Comparison of ENCODE assay signal across 24 cellular contexts in genomic region chr17:1217030-1217429, GRCh38. TPM values are rescaled to one million over a fixed set of nuclear protein-coding genes. Genes with fewer than 3 reads are reported as not detected.
DNase-seq lines count a peak whose midpoint lies in the region; ATAC-seq and TF ChIP-seq lines count a peak whose summit lies in the region.
"Had no signal": no experiment of that assay in that cellular context is flagged by ENCODE, and none has a peak within 500 bp of the region (broad histone marks: within the 10 kb centered on the region; RNA-seq: fewer than 3 reads in every experiment).

No MANE protein-coding gene starts in this region.

- no peaks in the 10 kb centered on the region for H3K27me3 ChIP-seq in OCI-LY1 (ENCODE audit: insufficient read depth, low read length)

- no peaks in the 10 kb centered on the region for H3K9me2 ChIP-seq in OCI-LY1 (ENCODE audit: low read depth, low read length)

- H3K27ac Mint-ChIP-seq in glutamatergic neuron (ENCODE audit: unreplicated experiment), result peak overlapping the region; percentile 91
- peak overlapping the region in 2 of 7 donors; percentile 27 to 38 for H3K27ac Mint-ChIP-seq in CD14-positive monocyte

- peaks cover 4% of the 10 kb centered on the region for H3K27me3 Mint-ChIP-seq in glutamatergic neuron (ENCODE audit: unreplicated experiment)
- H3K27me3 Mint-ChIP-seq in CD14-positive monocyte (ENCODE audit: low read depth in 3 of 3), result peaks cover 0 to 2% (median 2%) of the 10 kb centered on the region in 3 donors

- intact Hi-C loops in CD14-positive monocyte (cut with micrococcal nuclease) (no loop called here), left cardiac atrium (cut with DNase I) (no loop called here)

- ATAC-seq in left cardiac atrium, result no peak
- ATAC-seq: HepG2, Panc1 had no signal

- H3F3A ChIP-seq in OCI-LY1 (ENCODE audit: insufficient read depth, low read length), result no peaks in the 10 kb centered on the region

- no peaks in the 10 kb centered on the region for H3K36me3 ChIP-seq in OCI-LY1 (ENCODE audit: insufficient read depth, low read length)

- H2AFZ ChIP-seq in OCI-LY1 (ENCODE audit: low read length), result no peak overlapping the region

- H3K4me3 Mint-ChIP-seq in glutamatergic neuron (ENCODE audit: unreplicated experiment) (no peak overlapping the region), CD14-positive monocyte (no peak overlapping the region)

- H4K20me1 ChIP-seq in OCI-LY1 (ENCODE audit: insufficient read depth, low read length), result no peaks in the 10 kb centered on the region

- H3K9ac ChIP-seq in OCI-LY1 (ENCODE audit: low read length), result peak overlapping the region; percentile 54

- H3K36me3 Mint-ChIP-seq in glutamatergic neuron (ENCODE audit: unreplicated experiment) (no peaks in the 10 kb centered on the region), CD14-positive monocyte (peaks cover 9 to 31% of the 10 kb centered on the region in 2 donors)

- peak overlapping the region; percentile 51 for H3K4me2 ChIP-seq in OCI-LY1 (ENCODE audit: low read length)

- H3K9me3 Mint-ChIP-seq in glutamatergic neuron (ENCODE audit: unreplicated experiment), result peaks cover 7% of the 10 kb centered on the region
- H3K9me3 Mint-ChIP-seq in CD14-positive monocyte, result peaks cover 0 to 2% (median 0%) of the 10 kb centered on the region in 7 donors

- peaks cover 86% of the 10 kb centered on the region for H3K4me1 ChIP-seq in OCI-LY1 (ENCODE audit: insufficient read depth, low read length, severe bottlenecking)

- no peak for TF ChIP-seq CTCF in OCI-LY1 (IDR thresholded peaks at IDR 0.05; ENCODE audit: low read length)
- TF ChIP-seq CTCF in glutamatergic neuron (IDR thresholded peaks at IDR 0.05; ENCODE audit: partially characterized antibody, unreplicated experiment), result no peak
- TF ChIP-seq CTCF in CD14-positive monocyte (IDR thresholded peaks at IDR 0.05), result no peak

- H3K9me3 ChIP-seq in OCI-LY1 (ENCODE audit: low read length), result no peaks in the 10 kb centered on the region

- H3K4me1 Mint-ChIP-seq in glutamatergic neuron (ENCODE audit: low read depth, unreplicated experiment) (peaks cover 19% of the 10 kb centered on the region), CD14-positive monocyte (peaks cover 46% of the 10 kb centered on the region)

- DNase-seq in NCI-H2227 (lab: John Stamatoyannopoulos, UW; ENCODE audit: unreplicated experiment), result peak; percentile 34
- no peak for DNase-seq in NCI-H2227 treated with DMSO at 0.1 percent for 48 hours (lab: John Stamatoyannopoulos, UW)
- DNase-seq in glutamatergic neuron, result no peak
- DNase-seq in CD14-positive monocyte (ENCODE audit: low spot score), result no peak
- no peak for DNase-seq in RKO (ENCODE audit: low spot score)
- DNase-seq in left cardiac atrium, result no peak
- no peak for DNase-seq in NCI-H2196 treated with DMSO at 0.1 percent for 48 hours (lab: John Stamatoyannopoulos, UW; ENCODE audit: unreplicated experiment)
- DNase-seq: AML-193, GDM1, H7, KBM-7, NCI-H1092 treated with DMSO at 0.1 percent for 48 hours, NCI-H1436 treated with DMSO at 0.1 percent for 48 hours, NCI-H1930, NCI-H524 treated with DMSO at 0.1 percent for 48 hours, T-helper 1 cell had no signal

- H3K27ac ChIP-seq in OCI-LY1 (ENCODE audit: low read depth, low read length, poor library complexity, severe bottlenecking), result peak overlapping the region; percentile 94
- H3K27ac ChIP-seq: 22Rv1, C4-2B, HL-60 had no signal

- H3K4me3 ChIP-seq in OCI-LY1 (ENCODE audit: low read depth, low read length, poor library complexity, severe bottlenecking), result peak overlapping the region; percentile 29

- H3K79me2 ChIP-seq in OCI-LY1 (ENCODE audit: insufficient read depth, low read length), result peaks cover 15% of the 10 kb centered on the region; the same call in 1 of the 2 replicates

RNA-seq across cellular contexts. Expression of gene ABR, which starts 37.2 kb away (rescaled TPM):
- total RNA-seq in glutamatergic neuron (ENCODE audit: unreplicated experiment), result 219 TPM
- 10 to 100 TPM; 19.8 to 26.0 TPM for polyA plus RNA-seq in CD14-positive monocyte
- total RNA-seq in left cardiac atrium, result 100 to 1,000 TPM; 118 to 132 TPM

RNA-seq across cellular contexts. Expression of gene BHLHA9, which starts 53.2 kb away (rescaled TPM):
- total RNA-seq in glutamatergic neuron (ENCODE audit: unreplicated experiment), result not detected
- polyA plus RNA-seq in CD14-positive monocyte, result not detected
- total RNA-seq in left cardiac atrium, result not detected
- total RNA-seq: H7, HepG2, HT-29 had no signal
- polyA plus RNA-seq: AG04450, HepG2 had no signal
